Comparison of ENCODE assay signal across 17 cellular contexts in genomic region chr6:75279418-75279817, GRCh38. TPM values are rescaled to one million over a fixed set of nuclear protein-coding genes. Genes with fewer than 3 reads are reported as not detected.
DNase-seq lines count a peak whose midpoint lies in the region; ATAC-seq and TF ChIP-seq lines count a peak whose summit lies in the region.
"Had no signal": no experiment of that assay in that cellular context is flagged by ENCODE, and none has a peak within 500 bp of the region (broad histone marks: within the 10 kb centered on the region; RNA-seq: fewer than 3 reads in every experiment).

No MANE protein-coding gene starts in this region.

- peaks cover 30% of the 10 kb centered on the region for H3K4me1 ChIP-seq in DND-41 (ENCODE audit: insufficient read depth, low read length)
- H3K4me1 ChIP-seq in IMR-90 (ENCODE audit: control insufficient read depth, insufficient read depth, low read length), result peaks cover 17% of the 10 kb centered on the region
- peaks cover 94% of the 10 kb centered on the region for H3K4me1 ChIP-seq in left ventricle myocardium inferior

- no peak overlapping the region for H3K27ac ChIP-seq in DND-41 (ENCODE audit: low read length)
- H3K27ac ChIP-seq in IMR-90 (ENCODE audit: insufficient read depth, low read length), result no peak overlapping the region
- H3K27ac ChIP-seq in left ventricle myocardium inferior (replicated peaks), result no peak overlapping the region
- H3K27ac ChIP-seq: gastrocnemius medialis, right lobe of liver, testis had no signal

- no peaks in the 10 kb centered on the region for H3K9me3 ChIP-seq in DND-41 (ENCODE audit: insufficient read depth, low read length, severe bottlenecking)
- no peaks in the 10 kb centered on the region for H3K9me3 ChIP-seq in IMR-90 (ENCODE audit: control insufficient read depth, insufficient read depth, low read length)
- H3K9me3 ChIP-seq in left ventricle myocardium inferior (replicated peaks), result no peaks in the 10 kb centered on the region
- H3K9me3 ChIP-seq: gastrocnemius medialis, right lobe of liver, testis had no signal

- peaks cover 57% of the 10 kb centered on the region for H3K4me1 Mint-ChIP-seq in central memory CD8-positive, alpha-beta T cell
- H3K4me1 Mint-ChIP-seq in mesothelial cell of epicardium, result peaks cover 41% of the 10 kb centered on the region

- peak overlapping the region; percentile 91 for H2BK5ac ChIP-seq in IMR-90 (ENCODE audit: low read depth, low read length, poor library complexity, severe bottlenecking)

- DNase-seq in DND-41 (no peak), IMR-90 (no peak), mesothelial cell of epicardium (ENCODE audit: low spot score in 2 of 2, unreplicated experiment in 2 of 2) (no peak), RPMI8226 (no peak), left ventricle myocardium inferior (no peak), posterior cingulate gyrus (no peak)
- no peak for DNase-seq in central memory CD8-positive, alpha-beta T cell (ENCODE audit: low spot score in 2 of 2)
- DNase-seq: activated B cell treated with CpG ODN at 0.5 μM for 24 hours; activated naive CD4-positive, alpha-beta T cell treated with anti-CD3 and anti-CD28 coated beads, Interleukin-2, amount 10 ng/mL, durations not matched to agents 7 days and 5 days; C1 segment of cervical spinal cord; gastrocnemius medialis; mesendoderm; NCI-H1694; right lobe of liver; testis had no signal

- dilution Hi-C loops in IMR-90 (cut with HindIII; ENCODE audit: low sequenced_read_pairs, unreplicated experiment), result no loop called here

- H3K4me2 ChIP-seq in DND-41 (ENCODE audit: insufficient read depth, low read length), result peak overlapping the region; percentile 88; the same call in 1 of the 2 replicates
- peak overlapping the region; percentile 56; the same call in 1 of the 2 replicates for H3K4me2 ChIP-seq in IMR-90 (ENCODE audit: low read depth, low read length)

- intact Hi-C loops in IMR-90 (cut with micrococcal nuclease) (no loop called here), left ventricle myocardium inferior (cut with micrococcal nuclease) (no loop called here), posterior cingulate gyrus (cut with DNase I) (no loop called here)

- no peak overlapping the region for H3K14ac ChIP-seq in IMR-90 (replicated peaks; ENCODE audit: low read depth, low read length)

- no peak overlapping the region; the same call in 1 of the 2 replicates for H4K5ac ChIP-seq in IMR-90 (ENCODE audit: low read depth, low read length)

- no peak overlapping the region for H3K4me3 Mint-ChIP-seq in central memory CD8-positive, alpha-beta T cell
- no peak overlapping the region for H3K4me3 Mint-ChIP-seq in mesothelial cell of epicardium
- H3K4me3 Mint-ChIP-seq: activated B cell treated with CpG ODN at 0.5 μM for 24 hours; activated naive CD4-positive, alpha-beta T cell treated with anti-CD3 and anti-CD28 coated beads, Interleukin-2, amount 10 ng/mL, durations not matched to agents 7 days and 5 days had no signal

- H4K20me1 ChIP-seq in DND-41 (ENCODE audit: insufficient read depth, low read length) (peaks cover 29% of the 10 kb centered on the region; the same call in 1 of the 2 replicates), IMR-90 (ENCODE audit: insufficient read depth, low read length) (peaks cover 32% of the 10 kb centered on the region)

- POLR2A ChIA-PET in IMR-90 (lab: Charles Lee; ENCODE audit: unreplicated experiment), result interaction anchor here (0.6 kb wide), 1 partner anchor 24 kb away, joined by 3 read pairs; no protein-coding TSS in a partner anchor

- H2BK20ac ChIP-seq in IMR-90 (ENCODE audit: low read depth, low read length), result 0 out of 2 replicates have a peak overlapping the region, but pooled peaks have one; percentile 40

- TF ChIP-seq RAD21 in IMR-90 (IDR thresholded peaks at IDR 0.05; ENCODE audit: low read length), result no peak

- H3K27me3 Mint-ChIP-seq in central memory CD8-positive, alpha-beta T cell, result no peaks in the 10 kb centered on the region
- no peaks in the 10 kb centered on the region for H3K27me3 Mint-ChIP-seq in mesothelial cell of epicardium (ENCODE audit: low read depth)
- H3K27me3 Mint-ChIP-seq: activated B cell treated with CpG ODN at 0.5 μM for 24 hours; activated naive CD4-positive, alpha-beta T cell treated with anti-CD3 and anti-CD28 coated beads, Interleukin-2, amount 10 ng/mL, durations not matched to agents 7 days and 5 days had no signal

- TF ChIP-seq CTCF in DND-41 (IDR thresholded peaks at IDR 0.05; ENCODE audit: borderline replicate concordance, extremely low read depth, low read length, poor library complexity, severe bottlenecking), result no peak
- no peak for TF ChIP-seq CTCF in IMR-90 (conservative IDR thresholded peaks at IDR 0.05; ENCODE audit: low read depth, low read length)
- no peak for TF ChIP-seq CTCF in mesothelial cell of epicardium (IDR thresholded peaks at IDR 0.05; ENCODE audit: unreplicated experiment)
- TF ChIP-seq CTCF in left ventricle myocardium inferior (IDR thresholded peaks at IDR 0.05; ENCODE audit: borderline replicate concordance), result no peak

- H3K4ac ChIP-seq in IMR-90 (ENCODE audit: low read depth, low read length), result peak overlapping the region; percentile 8; the same call in 1 of the 2 replicates

- no peak overlapping the region for H3K56ac ChIP-seq in IMR-90 (ENCODE audit: extremely low read depth, insufficient read depth, low read length)

- no peaks in the 10 kb centered on the region for H3K9me3 Mint-ChIP-seq in central memory CD8-positive, alpha-beta T cell
- H3K9me3 Mint-ChIP-seq in mesothelial cell of epicardium, result no peaks in the 10 kb centered on the region
- H3K9me3 Mint-ChIP-seq: activated B cell treated with CpG ODN at 0.5 μM for 24 hours had no signal

- H2AFZ ChIP-seq in DND-41 (ENCODE audit: low read depth, low read length) (no peak overlapping the region), IMR-90 (replicated peaks; ENCODE audit: low read length, poor library complexity) (no peak overlapping the region)

- H3K27ac Mint-ChIP-seq in central memory CD8-positive, alpha-beta T cell (ENCODE audit: low read depth), result peak overlapping the region; percentile 17
- peak overlapping the region; percentile 86 for H3K27ac Mint-ChIP-seq in mesothelial cell of epicardium
- H3K27ac Mint-ChIP-seq: activated B cell treated with CpG ODN at 0.5 μM for 24 hours; activated naive CD4-positive, alpha-beta T cell treated with anti-CD3 and anti-CD28 coated beads, Interleukin-2, amount 10 ng/mL, durations not matched to agents 7 days and 5 days had no signal

- no peak overlapping the region for H2AK5ac ChIP-seq in IMR-90 (ENCODE audit: low read depth, low read length)

- H2BK15ac ChIP-seq in IMR-90 (ENCODE audit: low read depth, low read length), result peak overlapping the region; percentile 73; the same call in 1 of the 3 replicates

- no peak for ATAC-seq in DND-41 (ENCODE audit: insufficient read depth, low read depth)
- ATAC-seq in IMR-90 (ENCODE audit: low read depth), result no peak
- ATAC-seq in central memory CD8-positive, alpha-beta T cell (replicated peaks; ENCODE audit: extremely low read depth, poor library complexity, severe bottlenecking), result no peak
- ATAC-seq in HG02840 (IDR thresholded peaks at IDR 0.05; ENCODE audit: low FRiP score, unreplicated experiment), result no peak
- ATAC-seq: gastrocnemius medialis, right lobe of liver had no signal

- peaks cover 13 to 32% of the 10 kb centered on the region in 2 experiments for H3K79me1 ChIP-seq in IMR-90 (ENCODE audit: low read depth in 1 of 2, low read length in 2 of 2)

- 0 out of 4 replicates have a peak overlapping the region, but pooled peaks of 1 of the 2 experiments have one; percentile 4 for H3K4me3 ChIP-seq in DND-41 (ENCODE audit: low read depth in 1 of 2, low read length in 2 of 2)
- H3K4me3 ChIP-seq in IMR-90 (ENCODE audit: insufficient read depth, low read depth, low read length), result no peak overlapping the region
- H3K4me3 ChIP-seq in left ventricle myocardium inferior, result no peak overlapping the region
- H3K4me3 ChIP-seq: cardiac muscle cell, gastrocnemius medialis, right lobe of liver, testis had no signal

- no peak overlapping the region for H2AK9ac ChIP-seq in IMR-90 (replicated peaks; ENCODE audit: low read depth, low read length, poor library complexity)

- H3K23ac ChIP-seq in IMR-90 (ENCODE audit: low read depth, low read length), result peak overlapping the region; percentile 39; the same call in 1 of the 2 replicates

- peaks cover 6% of the 10 kb centered on the region for H3K36me3 Mint-ChIP-seq in central memory CD8-positive, alpha-beta T cell (ENCODE audit: insufficient read depth)
- H3K36me3 Mint-ChIP-seq in mesothelial cell of epicardium, result peaks cover 11% of the 10 kb centered on the region

- H4K91ac ChIP-seq in IMR-90 (ENCODE audit: insufficient read depth, low read depth, low read length), result no peak overlapping the region

- CTCF ChIA-PET in IMR-90 (lab: Yijun Ruan, JAX), result interaction anchor here (0.5 to 0.6 kb wide), 2 partner anchors 168 to 334 kb away, joined by 3 read pairs; no protein-coding TSS in a partner anchor

- no peak overlapping the region; the same call in 1 of the 2 replicates for H2BK120ac ChIP-seq in IMR-90 (ENCODE audit: low read depth, low read length)

- no CpG with 5 or more reads among the region's 2 CpGs for WGBS in IMR-90 (ENCODE audit: extremely low coverage in 2 of 2, insufficient read length in 1 of 2), 2 experiments

- no peaks in the 10 kb centered on the region for H3K27me3 ChIP-seq in DND-41 (ENCODE audit: insufficient read depth, low read length, poor library complexity)
- no peaks in the 10 kb centered on the region for H3K27me3 ChIP-seq in IMR-90 (ENCODE audit: control insufficient read depth, insufficient read depth, low read length)
- no peaks in the 10 kb centered on the region for H3K27me3 ChIP-seq in left ventricle myocardium inferior (ENCODE audit: low read depth)
- H3K27me3 ChIP-seq: cardiac muscle cell, gastrocnemius medialis, right lobe of liver, testis had no signal

- no peak overlapping the region for H3K9ac ChIP-seq in DND-41 (ENCODE audit: low read depth, low read length)
- no peak overlapping the region for H3K9ac ChIP-seq in IMR-90 (ENCODE audit: low read depth, low read length)

- H3K18ac ChIP-seq in IMR-90 (ENCODE audit: low read depth, low read length), result peak overlapping the region; percentile 39; the same call in 1 of the 2 replicates

- H3K79me2 ChIP-seq in DND-41 (ENCODE audit: insufficient read depth, low read length), result peaks cover 98% of the 10 kb centered on the region

- H3K36me3 ChIP-seq in DND-41 (ENCODE audit: insufficient read depth, low read length), result peaks cover 7% of the 10 kb centered on the region
- H3K36me3 ChIP-seq in IMR-90 (ENCODE audit: control insufficient read depth, insufficient read depth, low read length), result peaks cover 1% of the 10 kb centered on the region
- peaks cover 1% of the 10 kb centered on the region for H3K36me3 ChIP-seq in left ventricle myocardium inferior
- H3K36me3 ChIP-seq: cardiac muscle cell, gastrocnemius medialis, right lobe of liver had no signal

- no peak for TF ChIP-seq POLR2A in IMR-90 (IDR thresholded peaks at IDR 0.05; ENCODE audit: low read depth, low read length)

- BruUV-seq in IMR-90 (replicated peaks; lab: Mats Ljungman, UMichigan), result no TSS peak

- H4K8ac ChIP-seq in IMR-90 (ENCODE audit: low read depth in 2 of 2, low read length in 2 of 2), result peak overlapping the region; percentile 1 to 56; a peak in 1 of 4 replicates

- peaks cover 7% of the 10 kb centered on the region; the same call in 1 of the 2 replicates for H3K9me1 ChIP-seq in IMR-90 (ENCODE audit: insufficient read depth, low read length)

- in situ Hi-C loops in IMR-90 (cut with MboI; ENCODE audit: low sequenced_read_pairs), result no loop called here

RNA-seq across cellular contexts. Expression of gene TMEM30A, which starts 5.2 kb away (rescaled TPM):
- total RNA-seq in IMR-90 (2012; rRNA removed) (111 and 206 TPM in 2 replicates), mesothelial cell of epicardium (87.6 to 95.3 TPM (median 90.1 TPM) in 3 replicates), left ventricle myocardium inferior (52.3 TPM)
- polyA plus RNA-seq in IMR-90 (2012; rRNA removed), result 35.0 and 48.5 TPM in 2 replicates
- 9.4 and 13.2 TPM in 2 replicates for polyA plus RNA-seq in IMR-90 (2012; cell fraction: cytosol; rRNA removed)
- polyA plus RNA-seq in IMR-90 (2012; cell fraction: nucleus; rRNA removed; ENCODE audit: low replicate concordance), result 7.0 and 24.4 TPM in 2 replicates

RNA-seq across cellular contexts. Expression of gene COX7A2, which starts 35.8 kb away (rescaled TPM):
- total RNA-seq in IMR-90 (2012; rRNA removed), result 85.8 and 776 TPM in 2 replicates
- 174 and 185 TPM in 2 replicates for polyA plus RNA-seq in IMR-90 (2012; rRNA removed)
- 360 and 1,161 TPM in 2 replicates for polyA plus RNA-seq in IMR-90 (2012; cell fraction: cytosol; rRNA removed)
- polyA plus RNA-seq in IMR-90 (2012; cell fraction: nucleus; rRNA removed; ENCODE audit: low replicate concordance), result 39.2 and 183 TPM in 2 replicates
- 232 to 260 TPM (median 245 TPM) in 3 replicates for total RNA-seq in mesothelial cell of epicardium
- total RNA-seq in left ventricle myocardium inferior, result 1,008 TPM
